19 cellular contexts compared by ENCODE assay signal in the genomic region with DNA sequence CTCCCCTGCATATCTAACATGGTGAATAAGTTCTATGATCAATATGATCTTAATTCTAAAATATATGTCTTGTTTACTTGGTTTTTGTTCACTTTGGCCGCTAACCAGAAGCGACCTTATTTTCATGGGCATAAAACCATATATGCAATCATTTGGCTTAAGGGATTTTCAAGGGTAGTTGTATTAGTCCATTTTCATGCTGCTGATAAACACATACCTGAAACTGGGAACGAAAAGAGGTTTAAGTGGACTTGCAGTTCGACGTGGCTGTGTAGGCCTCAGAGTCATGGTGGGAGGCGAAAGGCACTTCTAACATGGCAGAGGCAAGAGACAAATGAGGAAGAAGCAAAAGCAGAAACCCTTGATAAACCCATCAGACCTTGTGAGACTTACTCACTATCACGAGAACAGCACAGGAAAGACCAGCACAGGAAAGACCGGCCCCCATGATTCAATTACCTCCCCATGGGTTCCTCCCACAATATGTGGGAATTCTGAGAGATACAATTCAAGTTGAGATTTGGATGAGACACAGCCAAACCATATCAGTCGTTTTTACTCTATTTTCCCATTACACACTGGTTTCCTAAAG.
DNase-seq lines count a peak whose midpoint lies in the region; ATAC-seq, FAIRE-seq and TF ChIP-seq lines count a peak whose summit lies in the region.
"Had no signal": no experiment of that assay in that cellular context is flagged by ENCODE, and none has a peak within 500 bp of the region (broad histone marks: within the 10 kb centered on the region; RNA-seq: fewer than 3 reads in every experiment).

No MANE protein-coding gene starts in this region.

- no peaks in the 10 kb centered on the region for H3K27me3 Mint-ChIP-seq in type B pancreatic cell

- H3K9me1 ChIP-seq in K562 (ENCODE audit: control insufficient read depth, insufficient read depth, low read length): no peaks in the 10 kb centered on the region

- no peak for TF ChIP-seq EP300 in K562 (IDR thresholded peaks at IDR 0.05; ENCODE audit: low read length)

- in situ Hi-C loops in K562 (cut with MboI): no loop called here

- no peak for TF ChIP-seq CTCF in NB4 (IDR thresholded peaks at IDR 0.05; ENCODE audit: low read depth, low read length)
- no peak for TF ChIP-seq CTCF in K562 (IDR thresholded peaks at IDR 0.05 in 2 of 3, conservative IDR thresholded peaks at IDR 0.05 in 1 of 3; ENCODE audit: insufficient read depth in 2 of 3, low read depth in 1 of 3, low read length in 3 of 3)
- TF ChIP-seq CTCF in foreskin keratinocyte (conservative IDR thresholded peaks at IDR 0.05): no peak
- TF ChIP-seq CTCF in type B pancreatic cell (conservative IDR thresholded peaks at IDR 0.05): no peak

- peak; percentile 17 for DNase-seq in NB4 (ENCODE audit: low read depth)
- no peak for DNase-seq in K562 (ENCODE audit: extremely low read depth in 1 of 4, low spot score in 3 of 4)
- no peak for DNase-seq in foreskin keratinocyte
- no peak for DNase-seq in type B pancreatic cell (ENCODE audit: extremely low spot score, unreplicated experiment)
- DNase-seq in cerebellar cortex (ENCODE audit: low spot score): no peak
- DNase-seq in activated T-cell treated with anti-CD3 and anti-CD28 coated beads, Interleukin-2, amount 50 U/mL, for 1 hour: no peak
- DNase-seq: CD8-positive, alpha-beta T cell; KG1; NCI-H1436; NCI-H1930; NCI-H526; Peyer's patch had no signal

- H3K9ac ChIP-seq in K562 (ENCODE audit: insufficient read depth in 1 of 2, low read depth in 2 of 2, low read length in 2 of 2): no peak overlapping the region

- intact Hi-C loops in K562 (cut with micrococcal nuclease): no loop called here

- ATAC-seq in K562 (no peak), foreskin keratinocyte (no peak), HG03135 (IDR thresholded peaks at IDR 0.05; ENCODE audit: unreplicated experiment) (no peak)
- ATAC-seq: CD8-positive, alpha-beta T cell; HepG2; Right ventricle myocardium inferior had no signal

- 1% methylated on average over 9 of the region's 9 CpGs for WGBS in K562 (ENCODE audit: insufficient coverage, low coverage, missing lambda C conversion rate)

- H3K27ac Mint-ChIP-seq in type B pancreatic cell: peak overlapping the region; percentile 81
- H3K27ac Mint-ChIP-seq: CD8-positive, alpha-beta T cell had no signal

- H3K9me3 Mint-ChIP-seq in type B pancreatic cell: no peaks in the 10 kb centered on the region
- H3K9me3 Mint-ChIP-seq: CD8-positive, alpha-beta T cell had no signal

- no peaks in the 10 kb centered on the region for H3K79me2 ChIP-seq in K562 (ENCODE audit: control insufficient read depth, insufficient read depth, low read length)

- H2AFZ ChIP-seq in K562 (ENCODE audit: low read depth, low read length): peak overlapping the region; percentile 42; the same call in 1 of the 2 replicates

- no peaks in the 10 kb centered on the region for H3K4me1 Mint-ChIP-seq in type B pancreatic cell (ENCODE audit: unreplicated experiment)

- H3K4me3 Mint-ChIP-seq in type B pancreatic cell: peak overlapping the region; percentile 14
- H3K4me3 Mint-ChIP-seq: CD8-positive, alpha-beta T cell had no signal

- no peaks in the 10 kb centered on the region for H3K36me3 ChIP-seq in K562 (ENCODE audit: control insufficient read depth, insufficient read depth, low read length)
- H3K36me3 ChIP-seq: Peyer's patch had no signal

- no peaks in the 10 kb centered on the region for H4K20me1 ChIP-seq in K562 (replicated peaks; ENCODE audit: control insufficient read depth, insufficient read depth, low read length)

- 0 out of 5 replicates have a peak, but pooled peaks cover 0 to 3% of the 10 kb centered on the region in 2 experiments for H3K27me3 ChIP-seq in K562 (ENCODE audit: control insufficient read depth in 2 of 2, insufficient read depth in 2 of 2, low read length in 2 of 2)
- no peaks in the 10 kb centered on the region for H3K27me3 ChIP-seq in foreskin keratinocyte
- H3K27me3 ChIP-seq: Peyer's patch had no signal

- no peak for TF ChIP-seq POLR2A in NB4 (IDR thresholded peaks at IDR 0.05; ENCODE audit: extremely low read depth, insufficient read length)
- no peak for TF ChIP-seq POLR2A in K562 (conservative IDR thresholded peaks at IDR 0.05)

- no peak for TF ChIP-seq RAD21 in K562 (CRISPR knock-in tag; conservative IDR thresholded peaks at IDR 0.05 in 1 of 2, IDR thresholded peaks at IDR 0.05 in 1 of 2)

- no peaks in the 10 kb centered on the region for H3K36me3 Mint-ChIP-seq in type B pancreatic cell
- H3K36me3 Mint-ChIP-seq: CD8-positive, alpha-beta T cell had no signal

- H3K9me3 ChIP-seq in K562 (replicated peaks; ENCODE audit: control insufficient read depth, insufficient read depth, low read depth, low read length): no peaks in the 10 kb centered on the region
- H3K9me3 ChIP-seq: A549, Peyer's patch had no signal

- H3K4me2 ChIP-seq in K562 (ENCODE audit: insufficient read depth, low read length): no peak overlapping the region
- H3K4me2 ChIP-seq: A549 had no signal

- BruUV-seq in K562 (replicated peaks; lab: Mats Ljungman, UMichigan): no TSS peak

- H3K27ac ChIP-seq in K562 (ENCODE audit: extremely low read depth, low read depth, low read length) (no peak overlapping the region), foreskin keratinocyte (peak overlapping the region; percentile 37)
- H3K27ac ChIP-seq: Peyer's patch, SK-N-MC had no signal

- no peak overlapping the region for H3K4me3 ChIP-seq in NB4 (ENCODE audit: low read depth, low read length)
- no peak overlapping the region for H3K4me3 ChIP-seq in K562
- H3K4me3 ChIP-seq: A549, Peyer's patch, SK-N-MC had no signal

- CTCF ChIA-PET in K562 (lab: Yijun Ruan, JAX; ENCODE audit: low intra/inter-chr PET ratio): no interaction called here

- no peaks in the 10 kb centered on the region for H3K4me1 ChIP-seq in K562 (replicated peaks in 1 of 2; ENCODE audit: control insufficient read depth in 2 of 2, insufficient read depth in 2 of 2, low read length in 2 of 2)
- peaks cover under 1% of the 10 kb centered on the region for H3K4me1 ChIP-seq in foreskin keratinocyte
- H3K4me1 ChIP-seq: Peyer's patch had no signal

- POLR2A ChIA-PET in K562 (lab: Yijun Ruan, JAX): no interaction called here

- no peak for FAIRE-seq in K562 (lab: Jason Lieb, UNC)
- FAIRE-seq: A549, GM12891, H54, HepG2 had no signal

TF ChIP-seq in K562, 482 proteins besides CTCF, POLR2A, EP300 and RAD21 (continues in another document):
- TF ChIP-seq, protein P1, sequence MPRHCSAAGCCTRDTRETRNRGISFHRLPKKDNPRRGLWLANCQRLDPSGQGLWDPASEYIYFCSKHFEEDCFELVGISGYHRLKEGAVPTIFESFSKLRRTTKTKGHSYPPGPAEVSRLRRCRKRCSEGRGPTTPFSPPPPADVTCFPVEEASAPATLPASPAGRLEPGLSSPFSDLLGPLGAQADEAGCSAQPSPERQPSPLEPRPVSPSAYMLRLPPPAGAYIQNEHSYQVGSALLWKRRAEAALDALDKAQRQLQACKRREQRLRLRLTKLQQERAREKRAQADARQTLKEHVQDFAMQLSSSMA (CRISPR knock-in tag; IDR thresholded peaks at IDR 0.05): no peak
- TF ChIP-seq, protein P2, sequence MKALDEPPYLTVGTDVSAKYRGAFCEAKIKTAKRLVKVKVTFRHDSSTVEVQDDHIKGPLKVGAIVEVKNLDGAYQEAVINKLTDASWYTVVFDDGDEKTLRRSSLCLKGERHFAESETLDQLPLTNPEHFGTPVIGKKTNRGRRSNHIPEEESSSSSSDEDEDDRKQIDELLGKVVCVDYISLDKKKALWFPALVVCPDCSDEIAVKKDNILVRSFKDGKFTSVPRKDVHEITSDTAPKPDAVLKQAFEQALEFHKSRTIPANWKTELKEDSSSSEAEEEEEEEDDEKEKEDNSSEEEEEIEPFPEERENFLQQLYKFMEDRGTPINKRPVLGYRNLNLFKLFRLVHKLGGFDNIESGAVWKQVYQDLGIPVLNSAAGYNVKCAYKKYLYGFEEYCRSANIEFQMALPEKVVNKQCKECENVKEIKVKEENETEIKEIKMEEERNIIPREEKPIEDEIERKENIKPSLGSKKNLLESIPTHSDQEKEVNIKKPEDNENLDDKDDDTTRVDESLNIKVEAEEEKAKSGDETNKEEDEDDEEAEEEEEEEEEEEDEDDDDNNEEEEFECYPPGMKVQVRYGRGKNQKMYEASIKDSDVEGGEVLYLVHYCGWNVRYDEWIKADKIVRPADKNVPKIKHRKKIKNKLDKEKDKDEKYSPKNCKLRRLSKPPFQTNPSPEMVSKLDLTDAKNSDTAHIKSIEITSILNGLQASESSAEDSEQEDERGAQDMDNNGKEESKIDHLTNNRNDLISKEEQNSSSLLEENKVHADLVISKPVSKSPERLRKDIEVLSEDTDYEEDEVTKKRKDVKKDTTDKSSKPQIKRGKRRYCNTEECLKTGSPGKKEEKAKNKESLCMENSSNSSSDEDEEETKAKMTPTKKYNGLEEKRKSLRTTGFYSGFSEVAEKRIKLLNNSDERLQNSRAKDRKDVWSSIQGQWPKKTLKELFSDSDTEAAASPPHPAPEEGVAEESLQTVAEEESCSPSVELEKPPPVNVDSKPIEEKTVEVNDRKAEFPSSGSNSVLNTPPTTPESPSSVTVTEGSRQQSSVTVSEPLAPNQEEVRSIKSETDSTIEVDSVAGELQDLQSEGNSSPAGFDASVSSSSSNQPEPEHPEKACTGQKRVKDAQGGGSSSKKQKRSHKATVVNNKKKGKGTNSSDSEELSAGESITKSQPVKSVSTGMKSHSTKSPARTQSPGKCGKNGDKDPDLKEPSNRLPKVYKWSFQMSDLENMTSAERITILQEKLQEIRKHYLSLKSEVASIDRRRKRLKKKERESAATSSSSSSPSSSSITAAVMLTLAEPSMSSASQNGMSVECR (CRISPR knock-in tag; IDR thresholded peaks at IDR 0.05): no peak
- 0 out of 2 replicates have a peak, but pooled peaks have one; percentile 17 for TF ChIP-seq OTX1 (CRISPR knock-in tag; IDR thresholded peaks at IDR 0.05)
- no peak for TF ChIP-seq ELF1 (tag; IDR thresholded peaks at IDR 0.05)
- TF ChIP-seq RBFOX2 (IDR thresholded peaks at IDR 0.05; ENCODE audit: low read depth, low read length): no peak
